19 cellular contexts compared by ENCODE assay signal in the genomic region with DNA sequence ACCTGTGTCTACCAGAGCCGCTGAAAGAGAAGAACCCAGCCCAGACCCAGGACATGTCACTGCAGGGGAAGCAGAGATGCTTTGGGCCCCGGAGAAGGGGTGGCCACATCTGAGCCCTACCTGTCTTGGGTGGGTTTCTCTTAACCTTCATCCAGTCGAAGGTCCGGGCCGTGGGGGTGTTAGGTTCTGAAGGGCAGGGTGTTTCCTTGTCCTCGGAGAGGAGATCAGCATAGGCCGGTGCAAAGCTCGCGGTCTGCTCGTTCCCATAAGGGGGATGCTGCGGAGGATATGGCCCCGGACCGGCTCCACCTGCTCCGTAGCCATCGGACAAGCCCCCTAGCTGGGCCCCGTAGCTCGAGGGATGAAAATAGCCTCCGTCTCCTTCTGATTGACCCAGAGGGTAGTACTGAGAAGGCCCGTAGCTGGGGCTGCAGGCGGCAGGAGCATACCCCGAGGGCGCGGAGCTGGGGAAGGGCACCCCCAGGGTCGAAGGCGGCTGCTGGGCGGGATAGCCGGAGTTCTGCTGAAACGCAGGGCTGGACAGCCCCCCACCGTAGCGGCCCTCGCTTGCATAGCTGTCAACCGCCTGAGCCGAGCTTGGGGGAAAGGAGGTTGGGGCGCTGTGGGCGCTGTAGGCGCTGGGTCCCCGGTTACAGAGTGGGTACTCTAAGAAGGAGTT.
"Had no signal": no experiment of that assay in that cellular context is flagged by ENCODE, and none has a peak within 500 bp of the region (broad histone marks: within the 10 kb centered on the region; RNA-seq: fewer than 3 reads in every experiment).

No MANE protein-coding gene starts in this region.

- H3K4me3 Mint-ChIP-seq: activated naive CD8-positive, alpha-beta T cell; central memory CD8-positive, alpha-beta T cell; T-helper 1 cell treated with Interleukin-12 subunit alpha and Interleukin-12 subunit beta and Interleukin-4 antibody, amounts not matched to agents 30 μg/mL and 1 μg/mL, for 36 hours had no signal

- H3K36me3 Mint-ChIP-seq: activated naive CD8-positive, alpha-beta T cell; brain had no signal

- H3K27me3 ChIP-seq: sigmoid colon had no signal

- H3K9me3 ChIP-seq: psoas muscle, sigmoid colon, suprapubic skin had no signal

- H3K4me1 ChIP-seq: psoas muscle had no signal

- H3K9me3 Mint-ChIP-seq: central memory CD8-positive, alpha-beta T cell; T-helper 1 cell treated with Interleukin-12 subunit alpha and Interleukin-12 subunit beta and Interleukin-4 antibody, amounts not matched to agents 30 μg/mL and 1 μg/mL, for 36 hours had no signal

- H3K4me1 Mint-ChIP-seq: brain; central memory CD8-positive, alpha-beta T cell had no signal

- H3K36me3 ChIP-seq: sigmoid colon, suprapubic skin had no signal

- H3K27ac Mint-ChIP-seq: activated naive CD8-positive, alpha-beta T cell; brain; T-helper 1 cell treated with Interleukin-12 subunit alpha and Interleukin-12 subunit beta and Interleukin-4 antibody, amounts not matched to agents 30 μg/mL and 1 μg/mL, for 36 hours had no signal

- H3K4me3 ChIP-seq: psoas muscle, sigmoid colon, suprapubic skin had no signal

- DNase-seq: activated CD4-positive, alpha-beta T cell treated with anti-CD3 and anti-CD28 coated beads, Interleukin-2, amount 50 U/mL, for 1 hour; activated CD4-positive, CD25-positive, alpha-beta regulatory T cell; activated gamma-delta T cell; activated T-cell treated with anti-CD3 and anti-CD28 coated beads, Interleukin-2, amount 50 U/mL, for 1 hour; amygdala; erythroblast; kidney; midbrain; nucleus accumbens; sigmoid colon; stimulated activated CD4-positive, alpha-beta T cell treated with anti-CD3 and anti-CD28 coated beads, Interleukin-12 subunit alpha, Interleukin-12 subunit beta, amount 100 ng/mL, for 4 hours; stimulated activated CD4-positive, alpha-beta T cell treated with anti-CD3 and anti-CD28 coated beads, Interleukin-2, amount 100 ng/mL, for 48 hours; stimulated activated naive CD8-positive, alpha-beta T cell treated with anti-CD3 and anti-CD28 coated beads, Interleukin-15, Interleukin-2, amounts not matched to agents 100 U/mL and 50 U/mL, for 24 hours had no signal

- H3K27ac ChIP-seq: psoas muscle, sigmoid colon, suprapubic skin had no signal

- ATAC-seq: psoas muscle; stimulated activated naive CD8-positive, alpha-beta T cell treated with anti-CD3 and anti-CD28 coated beads, Interleukin-15, Interleukin-2, amounts not matched to agents 100 U/mL and 50 U/mL, for 24 hours had no signal
